ENCODE assay signal across 8 cellular contexts in the genomic region with DNA sequence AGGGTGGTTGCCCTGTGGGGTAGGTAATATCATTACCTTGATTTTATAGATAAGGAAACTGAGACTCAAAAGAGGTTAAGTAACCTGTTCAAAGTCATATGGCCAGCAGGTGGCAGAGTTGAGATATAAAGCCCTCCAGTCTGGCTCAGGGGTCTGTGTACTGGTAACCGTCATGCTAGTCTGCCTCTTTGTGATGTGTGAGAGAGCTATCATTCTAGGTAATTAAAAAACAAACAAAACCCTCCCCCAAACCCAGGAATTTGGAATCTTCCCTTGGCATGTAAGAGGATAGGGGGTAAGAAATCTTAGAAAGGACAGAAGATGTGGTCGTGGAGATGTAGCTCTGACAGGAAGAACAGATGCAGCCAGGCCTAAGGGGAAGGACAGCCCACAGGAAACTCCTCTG.
DNase-seq lines count a peak whose midpoint lies in the region; ATAC-seq and TF ChIP-seq lines count a peak whose summit lies in the region.

No MANE protein-coding gene starts in this region.

- no peak overlapping the region for H3K27ac ChIP-seq in GM23248
- no peak overlapping the region for H3K27ac ChIP-seq in endodermal cell (ENCODE audit: low read depth, low read length)

- no peak overlapping the region for H3K4me3 ChIP-seq in BJ (ENCODE audit: low read depth, low read length)
- no peak overlapping the region for H3K4me3 ChIP-seq in GM23248
- no peak overlapping the region for H3K4me3 ChIP-seq in endodermal cell (ENCODE audit: low read length)

- H3K9me3 Mint-ChIP-seq in endodermal cell (peaks cover 20% of the 10 kb centered on the region), neural crest cell (peaks cover 2% of the 10 kb centered on the region), type B pancreatic cell (no peaks in the 10 kb centered on the region)

- H3K27ac Mint-ChIP-seq in endodermal cell (peak overlapping the region; percentile 56), neural crest cell (ENCODE audit: unreplicated experiment) (no peak overlapping the region), type B pancreatic cell (no peak overlapping the region)

- no peak overlapping the region for H3K9ac ChIP-seq in GM23248
- H3K9ac ChIP-seq in endodermal cell (ENCODE audit: extremely low read depth, low read length, poor library complexity, severe bottlenecking) = no peak overlapping the region

- no peak overlapping the region for H2AFZ ChIP-seq in GM23248

- H3K27me3 Mint-ChIP-seq in endodermal cell (ENCODE audit: insufficient read depth) (peaks cover 4% of the 10 kb centered on the region), neural crest cell (ENCODE audit: low read depth) (peaks cover 2% of the 10 kb centered on the region), type B pancreatic cell (peaks cover 9% of the 10 kb centered on the region)

- POLR2A ChIA-PET in BJ (lab: Charles Lee) = no interaction called here

- H3K27me3 ChIP-seq in BJ (ENCODE audit: control insufficient read depth, insufficient read depth, low read length) = peaks cover 3% of the 10 kb centered on the region; the same call in 1 of the 2 replicates
- H3K27me3 ChIP-seq in GM23248 (replicated peaks; ENCODE audit: insufficient read depth) = no peaks in the 10 kb centered on the region
- H3K27me3 ChIP-seq in endodermal cell (ENCODE audit: control insufficient read depth, insufficient read depth, low read length, poor library complexity, severe bottlenecking) = no peaks in the 10 kb centered on the region

- H3F3A ChIP-seq in GM23248 (ENCODE audit: insufficient read depth) = no peaks in the 10 kb centered on the region

- H3K4me1 ChIP-seq in GM23248 (ENCODE audit: insufficient read depth) = no peaks in the 10 kb centered on the region
- no peaks in the 10 kb centered on the region for H3K4me1 ChIP-seq in endodermal cell (ENCODE audit: control insufficient read depth, insufficient read depth, low read length)

- no peaks in the 10 kb centered on the region for H4K20me1 ChIP-seq in GM23248 (ENCODE audit: insufficient read depth)

- in situ Hi-C loops in GM23248 (cut with MboI) = no loop called here

- H3K79me2 ChIP-seq in GM23248 (ENCODE audit: insufficient read depth) = no peaks in the 10 kb centered on the region

- TF ChIP-seq CTCF in BJ (IDR thresholded peaks at IDR 0.05; ENCODE audit: insufficient read depth, low read depth, low read length) (peak; percentile 63), endodermal cell (conservative IDR thresholded peaks at IDR 0.05) (peak; percentile 87), neural crest cell (conservative IDR thresholded peaks at IDR 0.05) (peak; percentile 72), type B pancreatic cell (conservative IDR thresholded peaks at IDR 0.05) (peak; percentile 81)

- DNase-seq in BJ (ENCODE audit: low read depth) (no peak), GM23248 (peak; percentile 74), NCI-H345 (lab: John Stamatoyannopoulos, UW) (peak; percentile 27), endodermal cell (peak; percentile 92), neural crest cell (ENCODE audit: low read depth, low spot score) (peak; percentile 71), type B pancreatic cell (ENCODE audit: extremely low spot score, unreplicated experiment) (no peak)
- DNase-seq in activated CD4-positive, alpha-beta T cell treated with anti-CD3 and anti-CD28 coated beads for 1 hour = peak; percentile 12

- H3K9me3 ChIP-seq in GM23248 (ENCODE audit: low read depth) (no peaks in the 10 kb centered on the region), endodermal cell (ENCODE audit: control insufficient read depth, low read length) (no peaks in the 10 kb centered on the region)

- ATAC-seq in GM21515 (IDR thresholded peaks at IDR 0.05; ENCODE audit: unreplicated experiment) = no peak

- H3K36me3 Mint-ChIP-seq in endodermal cell (ENCODE audit: low read depth) (no peaks in the 10 kb centered on the region), neural crest cell (ENCODE audit: low read depth) (peaks cover 3% of the 10 kb centered on the region), type B pancreatic cell (no peaks in the 10 kb centered on the region)

- CTCF ChIA-PET in BJ (lab: Yijun Ruan, JAX) = interaction anchor here (0.6 to 2.5 kb wide), 14 partner anchors 9 to 1329 kb away, joined by 3 to 12 read pairs (median 3); no protein-coding TSS in a partner anchor

- H3K4me1 Mint-ChIP-seq in endodermal cell (peaks cover 1% of the 10 kb centered on the region), neural crest cell (peaks cover 9% of the 10 kb centered on the region), type B pancreatic cell (ENCODE audit: unreplicated experiment) (peaks cover 8% of the 10 kb centered on the region)

- H3K4me2 ChIP-seq in GM23248 (ENCODE audit: unreplicated experiment) = no peak overlapping the region

- no peaks in the 10 kb centered on the region for H3K9me2 ChIP-seq in GM23248 (ENCODE audit: insufficient read depth)

- H3K4me3 Mint-ChIP-seq in endodermal cell = no peak overlapping the region
- H3K4me3 Mint-ChIP-seq in neural crest cell = no peak overlapping the region
- no peak overlapping the region for H3K4me3 Mint-ChIP-seq in type B pancreatic cell

- no peaks in the 10 kb centered on the region for H3K36me3 ChIP-seq in BJ (ENCODE audit: control insufficient read depth, insufficient read depth, low read length)
- H3K36me3 ChIP-seq in GM23248 (ENCODE audit: low read depth) = no peaks in the 10 kb centered on the region
- H3K36me3 ChIP-seq in endodermal cell (ENCODE audit: control insufficient read depth, insufficient read depth, low read length) = no peaks in the 10 kb centered on the region

- WGBS in GM23248 (ENCODE audit: low coverage in 1 of 2, low lambda C conversion rate in 2 of 2, missing lambda C conversion rate in 2 of 2), 2 experiments = 53 to 59% methylated on average over 2 of the region's 2 CpGs
- WGBS in endodermal cell (ENCODE audit: insufficient coverage in 1 of 2, insufficient read length in 1 of 2), 2 experiments = 19 to 63% methylated on average over 1 to 2 of the region's 2 CpGs

Comparison
In these comparisons a context has a peak if more than half of its experiments do, and no peak if none do; other contexts are left out.
1. DNase-seq: peak in GM23248 (single experiment), NCI-H345 (single experiment), activated CD4-positive, alpha-beta T cell treated with anti-CD3 and anti-CD28 coated beads for 1 hour (single experiment), endodermal cell (single experiment) and neural crest cell (single experiment); none in BJ (single experiment) and type B pancreatic cell (single experiment).
2. Peak in every context shown above with its lines, with median percentiles within 50 percentile points of each other: CTCF ChIP-seq.